Comparison of ENCODE assay signal across 16 cellular contexts in the genomic region with DNA sequence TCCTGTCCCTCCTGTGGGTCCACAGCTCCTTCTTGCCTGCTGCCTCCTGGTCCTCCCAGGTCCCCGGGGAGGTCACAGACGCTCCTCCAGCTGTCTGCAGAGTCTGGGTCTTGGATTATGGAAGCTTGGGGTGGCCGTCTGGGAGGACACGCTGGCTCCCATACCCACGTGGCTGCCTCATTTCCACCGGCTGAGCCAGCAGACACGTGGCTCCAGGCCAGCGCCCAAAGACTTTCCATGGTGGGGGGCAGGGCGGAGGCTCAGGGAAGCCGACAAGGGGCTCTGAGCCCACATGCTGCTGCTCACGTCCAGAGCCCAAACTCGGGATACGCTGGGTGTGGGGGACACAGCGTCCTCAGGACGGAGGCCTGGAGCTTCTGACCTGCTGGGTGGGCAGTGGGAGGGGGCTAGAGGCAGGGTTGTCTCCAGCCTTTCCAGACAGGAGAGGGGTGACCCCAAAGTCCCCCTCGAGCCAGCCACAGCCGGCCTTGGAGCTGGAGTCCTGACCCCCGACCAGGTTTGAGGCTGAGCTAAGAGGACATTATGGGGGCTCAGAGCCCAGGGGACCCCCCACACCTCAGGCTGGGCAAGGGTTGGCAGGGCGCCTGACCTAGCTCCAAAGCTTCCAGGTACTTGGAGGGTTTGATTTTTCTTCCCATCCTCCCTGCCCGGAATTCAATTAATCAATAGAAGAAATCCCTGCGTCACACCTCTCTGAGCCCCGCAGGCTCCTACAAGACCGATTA. TPM values are rescaled to one million over a fixed set of nuclear protein-coding genes. Genes with fewer than 3 reads are reported as not detected.
DNase-seq lines count a peak whose midpoint lies in the region; ATAC-seq and TF ChIP-seq lines count a peak whose summit lies in the region.
"Had no signal": no experiment of that assay in that cellular context is flagged by ENCODE, and none has a peak within 500 bp of the region (broad histone marks: within the 10 kb centered on the region; RNA-seq: fewer than 3 reads in every experiment).

No MANE protein-coding gene starts in this region.

- DNase-seq in GM23248 (peak; percentile 46), WERI-Rb-1 (peak; percentile 93), left lung (peak; percentile 34 to 51), RWPE1 (ENCODE audit: low spot score) (no peak), progenitor cell of endocrine pancreas (ENCODE audit: low spot score, unreplicated experiment) (no peak)
- no peak for DNase-seq in stimulated activated CD4-positive, alpha-beta T cell treated with anti-CD3 and anti-CD28 coated beads, Interleukin-4, amount 100 ng/mL, for 4 hours
- DNase-seq: activated T-cell treated with anti-CD3 and anti-CD28 coated beads for 4 hours; erythroblast; NCI-H1048; SHP77 treated with DMSO at 0.1 percent for 48 hours; stimulated activated CD4-positive, alpha-beta T cell treated with anti-CD3 and anti-CD28 coated beads, Interleukin-2, amount 100 ng/mL, for 48 hours; stimulated activated naive CD8-positive, alpha-beta T cell treated with anti-CD3 and anti-CD28 coated beads, Interleukin-15, amount 100 ng/mL, for 72 hours had no signal

- intact Hi-C loops in left lung (cut with DNase I): no loop called here

- no peaks in the 10 kb centered on the region for H3K36me3 Mint-ChIP-seq in progenitor cell of endocrine pancreas (ENCODE audit: insufficient read depth)

- in situ Hi-C loops in GM23248 (cut with MboI): no loop called here

- H3K27me3 Mint-ChIP-seq in progenitor cell of endocrine pancreas: peaks cover 13% of the 10 kb centered on the region
- H3K27me3 Mint-ChIP-seq: stimulated activated naive CD8-positive, alpha-beta T cell treated with anti-CD3 and anti-CD28 coated beads, Interleukin-15, amount 100 ng/mL, for 72 hours had no signal

- 30 to 32% methylated on average over 20 to 23 of the region's 23 CpGs for WGBS in GM23248 (ENCODE audit: low coverage in 1 of 2, low lambda C conversion rate in 2 of 2, missing lambda C conversion rate in 2 of 2), 2 experiments

- H3K9me3 ChIP-seq in GM23248 (ENCODE audit: low read depth): no peaks in the 10 kb centered on the region
- no peaks in the 10 kb centered on the region for H3K9me3 ChIP-seq in WERI-Rb-1 (ENCODE audit: severe bottlenecking)
- H3K9me3 ChIP-seq in left lung: no peaks in the 10 kb centered on the region
- H3K9me3 ChIP-seq in skeletal muscle satellite cell (replicated peaks; ENCODE audit: low read length): no peaks in the 10 kb centered on the region
- H3K9me3 ChIP-seq: body of pancreas, Caco-2 had no signal

- ATAC-seq in left lung: no peak
- ATAC-seq: body of pancreas; stimulated activated naive CD8-positive, alpha-beta T cell treated with anti-CD3 and anti-CD28 coated beads, Interleukin-15, amount 100 ng/mL, for 72 hours had no signal

- H3K36me3 ChIP-seq in GM23248 (ENCODE audit: low read depth): no peaks in the 10 kb centered on the region
- H3K36me3 ChIP-seq in WERI-Rb-1: no peaks in the 10 kb centered on the region
- no peaks in the 10 kb centered on the region for H3K36me3 ChIP-seq in left lung
- H3K36me3 ChIP-seq in skeletal muscle satellite cell (ENCODE audit: insufficient read depth, low read length): no peaks in the 10 kb centered on the region

- H3K4me1 Mint-ChIP-seq in progenitor cell of endocrine pancreas (ENCODE audit: low read depth): peaks cover 6% of the 10 kb centered on the region

- CTCF ChIA-PET in RWPE1 (lab: Yijun Ruan, JAX): interaction anchor here (0.8 kb wide), 1 partner anchor 134 kb away, joined by 4 read pairs; no protein-coding TSS in a partner anchor

- H3K4me3 Mint-ChIP-seq in progenitor cell of endocrine pancreas (ENCODE audit: low read depth): no peak overlapping the region
- H3K4me3 Mint-ChIP-seq: neural crest cell; stimulated activated naive CD8-positive, alpha-beta T cell treated with anti-CD3 and anti-CD28 coated beads, Interleukin-15, amount 100 ng/mL, for 72 hours had no signal

- H3K9ac ChIP-seq in GM23248 (no peak overlapping the region), skeletal muscle satellite cell (ENCODE audit: low read depth, low read length) (no peak overlapping the region)

- TF ChIP-seq CTCF in WERI-Rb-1 (IDR thresholded peaks at IDR 0.05; ENCODE audit: low read depth, low read length): no peak
- TF ChIP-seq CTCF in left lung (IDR thresholded peaks at IDR 0.05): no peak
- TF ChIP-seq CTCF in RWPE1 (conservative IDR thresholded peaks at IDR 0.05; ENCODE audit: low read depth): no peak
- no peak for TF ChIP-seq CTCF in progenitor cell of endocrine pancreas (IDR thresholded peaks at IDR 0.05; ENCODE audit: unreplicated experiment)

- no peak overlapping the region for H3K4me3 ChIP-seq in GM23248
- peak overlapping the region; percentile 38 for H3K4me3 ChIP-seq in WERI-Rb-1 (ENCODE audit: low read depth, low read length)
- H3K4me3 ChIP-seq in left lung: no peak overlapping the region
- H3K4me3 ChIP-seq in skeletal muscle satellite cell (ENCODE audit: low read length): peak overlapping the region; percentile 58
- H3K4me3 ChIP-seq: body of pancreas had no signal

- H3K4me2 ChIP-seq in GM23248 (ENCODE audit: unreplicated experiment) (no peak overlapping the region), skeletal muscle satellite cell (ENCODE audit: low read length) (peak overlapping the region; percentile 78)

- H3K9me3 Mint-ChIP-seq in progenitor cell of endocrine pancreas (ENCODE audit: low read depth): no peaks in the 10 kb centered on the region
- H3K9me3 Mint-ChIP-seq: neural crest cell; stimulated activated naive CD8-positive, alpha-beta T cell treated with anti-CD3 and anti-CD28 coated beads, Interleukin-15, amount 100 ng/mL, for 72 hours had no signal

- H4K20me1 ChIP-seq in GM23248 (ENCODE audit: insufficient read depth): no peaks in the 10 kb centered on the region

- H3K27ac Mint-ChIP-seq in progenitor cell of endocrine pancreas: no peak overlapping the region
- H3K27ac Mint-ChIP-seq: stimulated activated naive CD8-positive, alpha-beta T cell treated with anti-CD3 and anti-CD28 coated beads, Interleukin-15, amount 100 ng/mL, for 72 hours had no signal

- peaks cover 16% of the 10 kb centered on the region for H3K27me3 ChIP-seq in GM23248 (replicated peaks; ENCODE audit: insufficient read depth)
- no peaks in the 10 kb centered on the region for H3K27me3 ChIP-seq in WERI-Rb-1 (ENCODE audit: insufficient read depth, low read depth, severe bottlenecking)
- peaks cover 0 to 32% of the 10 kb centered on the region in 2 donors for H3K27me3 ChIP-seq in left lung
- H3K27me3 ChIP-seq in skeletal muscle satellite cell (ENCODE audit: control insufficient read depth, insufficient read depth, low read length): peaks cover 59% of the 10 kb centered on the region

- H3F3A ChIP-seq in GM23248 (ENCODE audit: insufficient read depth): no peaks in the 10 kb centered on the region

- no peaks in the 10 kb centered on the region for H3K79me2 ChIP-seq in GM23248 (ENCODE audit: insufficient read depth)

- H3K9me2 ChIP-seq in GM23248 (ENCODE audit: insufficient read depth): no peaks in the 10 kb centered on the region

- no peak overlapping the region for H3K27ac ChIP-seq in GM23248
- H3K27ac ChIP-seq in WERI-Rb-1: peak overlapping the region; percentile 95
- H3K27ac ChIP-seq in left lung: no peak overlapping the region
- no peak overlapping the region for H3K27ac ChIP-seq in RWPE1
- H3K27ac ChIP-seq: body of pancreas had no signal

- no peak overlapping the region for H2AFZ ChIP-seq in GM23248

- H3K4me1 ChIP-seq in GM23248 (ENCODE audit: insufficient read depth) (no peaks in the 10 kb centered on the region), left lung (peaks cover 0 to 6% of the 10 kb centered on the region in 2 donors), skeletal muscle satellite cell (ENCODE audit: control insufficient read depth, insufficient read depth, low read length) (peaks cover 18% of the 10 kb centered on the region)
- H3K4me1 ChIP-seq: Caco-2 had no signal

- POLR2A ChIA-PET in RWPE1 (lab: Yijun Ruan, JAX; ENCODE audit: low non-redundant PET): no interaction called here

RNA-seq across cellular contexts. Expression of a gene that starts 24.2 kb away (rescaled TPM):
- total RNA-seq in GM23248 (2014; rRNA removed; shearing (Covaris generic)): not detected in 2 replicates
- polyA plus RNA-seq in GM23248 (2016; fragmentation: Nextera tagmentation; extraction: Ambion mirVana): not detected in 2 replicates
- total RNA-seq in left lung (100 to 1,000 TPM; 105 to 106 TPM), progenitor cell of endocrine pancreas (107 and 116 TPM in 2 replicates)
- not detected in 2 replicates for total RNA-seq in skeletal muscle satellite cell (2012; rRNA removed)
- total RNA-seq: body of pancreas had no signal

RNA-seq across cellular contexts. Expression of a gene that starts 52.7 kb away (rescaled TPM):
- 25.9 and 29.2 TPM in 2 replicates for total RNA-seq in GM23248 (2014; rRNA removed; shearing (Covaris generic))
- 21.0 and 21.8 TPM in 2 replicates for polyA plus RNA-seq in GM23248 (2016; fragmentation: Nextera tagmentation; extraction: Ambion mirVana)
- 10 to 100 TPM; 23.7 to 32.2 TPM for total RNA-seq in left lung
- 22.3 and 25.1 TPM in 2 replicates for total RNA-seq in skeletal muscle satellite cell (2012; rRNA removed)
- total RNA-seq in progenitor cell of endocrine pancreas: 46.8 and 47.0 TPM in 2 replicates

Comparison
In these comparisons a context has a peak if more than half of its experiments do, and no peak if none do; other contexts are left out.
1. DNase-seq: peak in GM23248 (single experiment), WERI-Rb-1 (single experiment) and left lung (2 of 2); none in RWPE1 (single experiment), stimulated activated CD4-positive, alpha-beta T cell treated with anti-CD3 and anti-CD28 coated beads, Interleukin-4, amount 100 ng/mL, for 4 hours (0 of 2) and progenitor cell of endocrine pancreas (single experiment).
2. H3K4me3 ChIP-seq: peak in WERI-Rb-1 (single experiment) and skeletal muscle satellite cell (single experiment); none in GM23248 (single experiment) and left lung (0 of 2).
3. RNA of a gene that starts 24.2 kb away (total RNA-seq): 107 to 116 TPM in progenitor cell of endocrine pancreas and 105 to 106 TPM in left lung; not detected in GM23248; every median in the first group is over 100 times any median in the second.